ENCODE assay signal across 11 cellular contexts in genomic region chr1:36400514-36400824, GRCh38. TPM values are rescaled to one million over a fixed set of nuclear protein-coding genes. Genes with fewer than 3 reads are reported as not detected.
DNase-seq lines count a peak whose midpoint lies in the region; ATAC-seq, FAIRE-seq and TF ChIP-seq lines count a peak whose summit lies in the region.
"Had no signal": no experiment of that assay in that cellular context is flagged by ENCODE, and none has a peak within 500 bp of the region (broad histone marks: within the 10 kb centered on the region; RNA-seq: fewer than 3 reads in every experiment).

No MANE protein-coding gene starts in this region.

- H3K9me1 ChIP-seq in keratinocyte (ENCODE audit: control insufficient read depth, extremely low read depth, insufficient read depth, low read length) = no peaks in the 10 kb centered on the region

- TF ChIP-seq CTCF in keratinocyte (optimal IDR thresholded peaks at IDR 0.05 in 1 of 3, IDR thresholded peaks at IDR 0.05 in 1 of 3, conservative IDR thresholded peaks at IDR 0.05 in 1 of 3; ENCODE audit: extremely low read depth in 1 of 3, insufficient read depth in 2 of 3, low read length in 3 of 3) = no peak

- no peak overlapping the region for H3K4me2 ChIP-seq in keratinocyte (ENCODE audit: control insufficient read depth, extremely low read depth, insufficient read depth, low read depth, low read length)

- H3K4me1 Mint-ChIP-seq in stimulated activated naive B cell treated with anti-CD40 and anti-IgM and Interleukin-4, amounts not matched to agents 10 μg/mL and 1 μg/mL and 100 μg/mL, for 72 hours = peaks cover 17 to 50% of the 10 kb centered on the region in 2 donors

- H3K4me3 Mint-ChIP-seq in stimulated activated naive B cell treated with anti-CD40 and anti-IgM and Interleukin-4, amounts not matched to agents 10 μg/mL and 1 μg/mL and 100 μg/mL, for 72 hours = peak overlapping the region; percentile 29 to 89

- H3K27me3 Mint-ChIP-seq in stimulated activated naive B cell treated with anti-CD40 and anti-IgM and Interleukin-4, amounts not matched to agents 10 μg/mL and 1 μg/mL and 100 μg/mL, for 72 hours = no peaks in the 10 kb centered on the region

- H3K27ac ChIP-seq in SK-N-MC = peak overlapping the region; percentile 96; the same call in 1 of the 2 replicates
- H3K27ac ChIP-seq in keratinocyte (ENCODE audit: control insufficient read depth, insufficient read depth, low read length) = no peak overlapping the region
- H3K27ac ChIP-seq: 22Rv1 had no signal

- dilution Hi-C loops in keratinocyte (cut with MboI; ENCODE audit: extremely low pct_ligation_motif_present, low sequenced_read_pairs) = no loop called here

- H2AFZ ChIP-seq in keratinocyte (ENCODE audit: control insufficient read depth, low read length) = peak overlapping the region; percentile 46

- H3K4me3 ChIP-seq in SK-N-MC = peak overlapping the region; percentile 71; the same call in 1 of the 2 replicates
- no peak overlapping the region for H3K4me3 ChIP-seq in keratinocyte (ENCODE audit: control insufficient read depth in 2 of 3, extremely low read depth in 1 of 3, insufficient read depth in 2 of 3, low read depth in 1 of 3, low read length in 3 of 3)

- H3K9me3 Mint-ChIP-seq in stimulated activated naive B cell treated with anti-CD40 and anti-IgM and Interleukin-4, amounts not matched to agents 10 μg/mL and 1 μg/mL and 100 μg/mL, for 72 hours = no peaks in the 10 kb centered on the region

- H3K9me3 ChIP-seq in SK-N-MC (ENCODE audit: low read depth, low read length) = no peaks in the 10 kb centered on the region
- no peaks in the 10 kb centered on the region for H3K9me3 ChIP-seq in keratinocyte (ENCODE audit: control insufficient read depth, low read depth, low read length)

- H3K79me2 ChIP-seq in keratinocyte (ENCODE audit: control insufficient read depth, insufficient read depth, low read length) = peaks cover 11% of the 10 kb centered on the region

- no peak overlapping the region for H3K9ac ChIP-seq in SK-N-MC (ENCODE audit: insufficient read length)
- H3K9ac ChIP-seq in keratinocyte (ENCODE audit: control insufficient read depth, extremely low read depth, insufficient read depth, low read length) = no peak overlapping the region

- H3K36me3 Mint-ChIP-seq in stimulated activated naive B cell treated with anti-CD40 and anti-IgM and Interleukin-4, amounts not matched to agents 10 μg/mL and 1 μg/mL and 100 μg/mL, for 72 hours = peaks cover 3 to 4% of the 10 kb centered on the region in 2 donors

- DNase-seq in DMS 273 (lab: John Stamatoyannopoulos, UW; ENCODE audit: unreplicated experiment) = peak; percentile 34
- DNase-seq in DMS 273 treated with DMSO at 0.1 percent for 48 hours (lab: John Stamatoyannopoulos, UW) = no peak
- no peak for DNase-seq in SK-N-MC (ENCODE audit: low read depth, low spot score)
- DNase-seq in keratinocyte (ENCODE audit: low read depth, low spot score) = no peak
- no peak for DNase-seq in stimulated activated naive B cell treated with anti-CD40 and anti-IgM and Interleukin-4, amounts not matched to agents 10 μg/mL and 1 μg/mL and 100 μg/mL, for 72 hours
- DNase-seq in NCI-H82 treated with DMSO at 0.1 percent for 48 hours (lab: John Stamatoyannopoulos, UW; ENCODE audit: unreplicated experiment) = no peak
- no peak for DNase-seq in activated naive CD4-positive, alpha-beta T cell (lab: John Stamatoyannopoulos, UW)
- DNase-seq: NCI-H2081 had no signal

- no peak for FAIRE-seq in keratinocyte (lab: Jason Lieb, UNC)
- FAIRE-seq: RCC 7860 had no signal

- H3K27ac Mint-ChIP-seq in stimulated activated naive B cell treated with anti-CD40 and anti-IgM and Interleukin-4, amounts not matched to agents 10 μg/mL and 1 μg/mL and 100 μg/mL, for 72 hours = no peak overlapping the region

- no peaks in the 10 kb centered on the region for H4K20me1 ChIP-seq in keratinocyte (ENCODE audit: control insufficient read depth, extremely low read depth, insufficient read depth, low read length)

- H3K36me3 ChIP-seq in SK-N-MC (ENCODE audit: insufficient read depth, low read length) (no peaks in the 10 kb centered on the region), keratinocyte (ENCODE audit: control insufficient read depth in 2 of 2, extremely low read depth in 1 of 2, insufficient read depth in 2 of 2, low read length in 2 of 2) (no peaks in the 10 kb centered on the region)

- H3K4me1 ChIP-seq in keratinocyte (ENCODE audit: control insufficient read depth, extremely low read depth, insufficient read depth, low read length) = peaks cover 12% of the 10 kb centered on the region

- no peaks in the 10 kb centered on the region for H3K27me3 ChIP-seq in keratinocyte (ENCODE audit: control insufficient read depth, extremely low read depth, insufficient read depth, low read length)

- no peak for ATAC-seq in stimulated activated naive B cell treated with anti-CD40 and anti-IgM and Interleukin-4, amounts not matched to agents 10 μg/mL and 1 μg/mL and 100 μg/mL, for 72 hours (replicated peaks)
- ATAC-seq in GM19324 (IDR thresholded peaks at IDR 0.05; ENCODE audit: low FRiP score, unreplicated experiment) = no peak

RNA-seq across cellular contexts. Expression of gene LSM10, which starts 2.8 kb away (rescaled TPM):
- 41.3 to 67.8 TPM (median 45.3 TPM) in 3 replicates for polyA plus RNA-seq in keratinocyte
- polyA plus RNA-seq in keratinocyte (2011; ENCODE audit: low read depth) = 12.7 TPM
- polyA plus RNA-seq in keratinocyte (2011; cell fraction: cytosol; rRNA removed) = 43.5 and 55.1 TPM in 2 replicates
- 15.1 and 19.6 TPM in 2 replicates for polyA plus RNA-seq in keratinocyte (2011; cell fraction: nucleus; rRNA removed)
- 28.2 and 48.4 TPM in 2 replicates for polyA plus RNA-seq in keratinocyte (2012; ENCODE audit: low replicate concordance)
- 29.0 to 51.7 TPM (median 34.5 TPM) in 3 replicates for polyA minus RNA-seq in keratinocyte
- polyA minus RNA-seq in keratinocyte (2011; cell fraction: cytosol; rRNA and poly(A)+ RNA removed) = 41.6 TPM
- polyA minus RNA-seq in keratinocyte (2011; cell fraction: nucleus; rRNA and poly(A)+ RNA removed) = 6.8 and 8.8 TPM in 2 replicates

RNA-seq across cellular contexts. Expression of gene STK40, which starts 14.7 kb away (rescaled TPM):
- 8.5 to 10.4 TPM (median 10.3 TPM) in 3 replicates for polyA plus RNA-seq in keratinocyte
- polyA plus RNA-seq in keratinocyte (2011; ENCODE audit: low read depth) = 14.7 TPM
- polyA plus RNA-seq in keratinocyte (2011; cell fraction: cytosol; rRNA removed) = 6.1 and 7.0 TPM in 2 replicates
- 19.3 and 23.3 TPM in 2 replicates for polyA plus RNA-seq in keratinocyte (2011; cell fraction: nucleus; rRNA removed)
- polyA plus RNA-seq in keratinocyte (2012; ENCODE audit: low replicate concordance) = 9.8 and 17.6 TPM in 2 replicates
- polyA minus RNA-seq in keratinocyte = 14.0 to 28.2 TPM (median 16.3 TPM) in 3 replicates
- polyA minus RNA-seq in keratinocyte (2011; cell fraction: cytosol; rRNA and poly(A)+ RNA removed) = 6.3 TPM
- polyA minus RNA-seq in keratinocyte (2011; cell fraction: nucleus; rRNA and poly(A)+ RNA removed) = 7.2 and 8.5 TPM in 2 replicates

RNA-seq across cellular contexts. Expression of gene OSCP1, which starts 49.8 kb away (rescaled TPM):
- polyA plus RNA-seq in keratinocyte = 7.1 to 12.5 TPM (median 9.5 TPM) in 3 replicates
- 6.0 TPM for polyA plus RNA-seq in keratinocyte (2011; ENCODE audit: low read depth)
- 5.4 and 7.7 TPM in 2 replicates for polyA plus RNA-seq in keratinocyte (2011; cell fraction: cytosol; rRNA removed)
- polyA plus RNA-seq in keratinocyte (2011; cell fraction: nucleus; rRNA removed) = 7.7 and 8.5 TPM in 2 replicates
- polyA plus RNA-seq in keratinocyte (2012; ENCODE audit: low replicate concordance) = 6.5 and 7.2 TPM in 2 replicates
- polyA minus RNA-seq in keratinocyte = 6.1 to 13.7 TPM (median 10.1 TPM) in 3 replicates
- polyA minus RNA-seq in keratinocyte (2011; cell fraction: cytosol; rRNA and poly(A)+ RNA removed) = 6.7 TPM
- polyA minus RNA-seq in keratinocyte (2011; cell fraction: nucleus; rRNA and poly(A)+ RNA removed) = 2.4 and 7.1 TPM in 2 replicates
